ENCODE assay signal across 31 cellular contexts in the genomic region with DNA sequence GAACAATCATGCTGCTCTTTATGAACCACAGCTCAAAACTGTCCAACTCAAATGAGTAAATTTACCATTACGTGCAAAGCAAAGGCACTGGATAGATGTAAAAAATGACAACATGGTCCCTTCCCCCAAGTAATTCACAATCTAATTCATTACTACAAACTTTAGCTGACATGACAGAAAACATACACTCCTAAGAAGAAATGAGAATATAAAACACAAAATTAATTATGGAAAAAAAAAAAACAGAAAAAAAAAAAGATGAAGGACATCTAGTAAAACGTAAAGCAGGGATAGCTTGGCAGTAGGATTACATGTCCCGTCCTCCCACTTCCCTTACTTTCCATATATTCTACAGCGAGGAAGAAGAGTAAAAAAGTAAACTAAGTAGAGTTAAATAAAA. TPM values are rescaled to one million over a fixed set of nuclear protein-coding genes. Genes with fewer than 3 reads are reported as not detected.
"Had no signal": no experiment of that assay in that cellular context is flagged by ENCODE, and none has a peak within 500 bp of the region (broad histone marks: within the 10 kb centered on the region; RNA-seq: fewer than 3 reads in every experiment).

No MANE protein-coding gene starts in this region.

- H3K4me3 Mint-ChIP-seq: mesothelial cell of epicardium; natural killer cell; nephron progenitor cell; neural progenitor cell; stimulated activated effector memory CD8-positive, alpha-beta T cell treated with anti-CD3 and anti-CD28 coated beads, Interleukin-12 subunit alpha, Interleukin-12 subunit beta, amount 100 ng/mL, for 72 hours; stimulated activated naive CD8-positive, alpha-beta T cell treated with anti-CD3 and anti-CD28 coated beads, Interleukin-15, Interleukin-2, amounts not matched to agents 100 ng/mL and 50 ng/mL, for 24 hours; type B pancreatic cell had no signal

- FAIRE-seq: pancreas, small intestine had no signal

- H3K27ac ChIP-seq: left ventricle myocardium inferior, neural progenitor cell, neutrophil, pancreas, prostate gland, sigmoid colon, spleen, suprapubic skin, thoracic aorta, tibial nerve, uterus had no signal

- H3K4me3 ChIP-seq: left ventricle myocardium inferior, lung, neural progenitor cell, pancreas, prostate gland, sigmoid colon, spleen, suprapubic skin, thoracic aorta, tibial nerve, uterus had no signal

- H2AFZ ChIP-seq: neural progenitor cell had no signal

- H3K27me3 Mint-ChIP-seq: naive B cell; stimulated activated naive CD8-positive, alpha-beta T cell treated with anti-CD3 and anti-CD28 coated beads, Interleukin-15, Interleukin-2, amounts not matched to agents 100 ng/mL and 50 ng/mL, for 24 hours; type B pancreatic cell had no signal

- DNase-seq: islet precursor cell; left ventricle myocardium inferior; mesendoderm; naive B cell; natural killer cell; nephron progenitor cell; occipital lobe; pancreas; posterior cingulate gyrus; retina; right cardiac atrium; sigmoid colon; small intestine; spleen; stimulated activated CD4-positive, alpha-beta T cell treated with anti-CD3 and anti-CD28 coated beads, Interleukin-4, amount 100 ng/mL, for 24 hours; stimulated activated naive CD4-positive, alpha-beta T cell; uterus had no signal

- H3K9ac ChIP-seq: neural progenitor cell had no signal

- H3K27me3 ChIP-seq: neural progenitor cell, neutrophil, pancreas, sigmoid colon, spleen, suprapubic skin, tibial nerve, uterus had no signal

- H3K9me3 ChIP-seq: left ventricle myocardium inferior, neutrophil, pancreas, prostate gland, sigmoid colon, spleen, suprapubic skin, thoracic aorta, tibial nerve, uterus had no signal

- H3K4me1 Mint-ChIP-seq: naive B cell had no signal

- H3K36me3 Mint-ChIP-seq: mesothelial cell of epicardium, naive B cell, natural killer cell had no signal

- H3K4me2 ChIP-seq: neural progenitor cell had no signal

- H3K36me3 ChIP-seq: neural progenitor cell, neutrophil, prostate gland, uterus had no signal

- H3K4me1 ChIP-seq: prostate gland had no signal

- H3K27ac Mint-ChIP-seq: mesothelial cell of epicardium; natural killer cell; nephron progenitor cell; neural progenitor cell; stimulated activated effector memory CD8-positive, alpha-beta T cell treated with anti-CD3 and anti-CD28 coated beads, Interleukin-12 subunit alpha, Interleukin-12 subunit beta, amount 100 ng/mL, for 72 hours; stimulated activated naive CD8-positive, alpha-beta T cell treated with anti-CD3 and anti-CD28 coated beads, Interleukin-15, Interleukin-2, amounts not matched to agents 100 ng/mL and 50 ng/mL, for 24 hours; type B pancreatic cell had no signal

- ATAC-seq: natural killer cell; pancreas; right cardiac atrium; stimulated activated effector memory CD8-positive, alpha-beta T cell treated with anti-CD3 and anti-CD28 coated beads, Interleukin-12 subunit alpha, Interleukin-12 subunit beta, amount 100 ng/mL, for 72 hours had no signal

- H3K9me3 Mint-ChIP-seq: mesothelial cell of epicardium; naive B cell; natural killer cell; nephron progenitor cell; neural progenitor cell; stimulated activated effector memory CD8-positive, alpha-beta T cell treated with anti-CD3 and anti-CD28 coated beads, Interleukin-12 subunit alpha, Interleukin-12 subunit beta, amount 100 ng/mL, for 72 hours; stimulated activated naive CD8-positive, alpha-beta T cell treated with anti-CD3 and anti-CD28 coated beads, Interleukin-15, Interleukin-2, amounts not matched to agents 100 ng/mL and 50 ng/mL, for 24 hours; type B pancreatic cell had no signal

RNA-seq across cellular contexts. Expression of gene CCN6, which starts 27.7 kb away (rescaled TPM):
- total RNA-seq: left ventricle myocardium inferior, lung, mesothelial cell of epicardium, mononuclear cell, natural killer cell, occipital lobe, pancreas, right cardiac atrium, sigmoid colon, spleen, subcutaneous adipose tissue, thoracic aorta, ureter, uterus had no signal
- polyA plus RNA-seq: lung, pancreas, right cardiac atrium, sigmoid colon, small intestine had no signal
